In the genomic region with DNA sequence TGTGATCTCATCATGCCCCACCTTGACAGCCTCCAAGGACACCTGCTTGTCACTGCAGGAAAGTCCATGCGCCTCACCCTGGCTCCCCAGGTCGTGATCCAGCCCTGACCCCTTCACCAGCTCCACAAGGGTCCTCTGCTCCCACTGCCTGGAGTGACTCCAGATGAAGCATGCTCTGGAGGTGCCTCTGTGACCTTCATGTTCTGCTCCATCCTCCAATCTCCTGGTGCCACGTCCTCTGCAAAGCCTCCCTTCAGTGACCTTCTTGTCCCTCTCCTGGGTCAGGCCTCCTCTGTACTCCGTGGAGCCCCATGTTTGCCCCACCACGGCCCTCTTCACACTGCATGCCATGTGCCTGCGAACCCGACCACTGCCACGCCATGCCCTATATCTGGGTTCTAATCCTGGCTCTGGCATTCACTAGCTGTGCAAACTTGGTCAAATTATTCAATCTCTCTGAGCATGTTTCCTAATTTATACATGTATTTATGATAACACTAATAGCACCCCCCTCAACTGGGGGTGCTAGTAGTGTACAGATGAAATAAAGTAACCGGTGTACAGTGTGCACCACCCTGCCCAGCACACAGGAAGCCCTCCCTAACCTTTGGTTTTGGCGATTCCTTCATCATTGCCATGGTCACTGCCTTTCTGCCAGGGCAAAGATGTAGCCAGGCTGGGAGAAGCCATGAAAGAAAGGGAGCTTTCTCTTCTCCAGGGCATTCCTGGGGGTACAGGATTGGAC, we compare ENCODE assay signal across 8 cellular contexts.
DNase-seq lines count a peak whose midpoint lies in the region; ATAC-seq and TF ChIP-seq lines count a peak whose summit lies in the region.

No MANE protein-coding gene starts in this region.

- peak overlapping the region; percentile 52 for H3K4me2 ChIP-seq in GM23248 (ENCODE audit: unreplicated experiment)

- no peak overlapping the region for H3K27ac ChIP-seq in GM23248
- H3K27ac ChIP-seq in Peyer's patch = no peak overlapping the region

- H3K9ac ChIP-seq in GM23248 = no peak overlapping the region

- ATAC-seq in GM18498 (IDR thresholded peaks at IDR 0.05; ENCODE audit: unreplicated experiment) = peak; percentile 31

- TF ChIP-seq POLR2A in Peyer's patch (IDR thresholded peaks at IDR 0.05) = no peak

- H3K36me3 ChIP-seq in GM23248 (ENCODE audit: low read depth) = no peaks in the 10 kb centered on the region
- no peaks in the 10 kb centered on the region for H3K36me3 ChIP-seq in Peyer's patch

- 59 to 68% methylated on average over 9 to 10 of the region's 10 CpGs for WGBS in GM23248 (ENCODE audit: low coverage in 1 of 2, low lambda C conversion rate in 2 of 2, missing lambda C conversion rate in 2 of 2), 2 experiments

- H3K4me1 ChIP-seq in GM23248 (ENCODE audit: insufficient read depth) (peaks cover 7% of the 10 kb centered on the region; the same call in 1 of the 2 replicates), Peyer's patch (peaks cover 0 to 5% (median 3%) of the 10 kb centered on the region in 4 donors)

- H3K4me3 ChIP-seq in GM23248 (no peak overlapping the region), Peyer's patch (peak overlapping the region in 1 of 4 donors; percentile 29)

- no peak overlapping the region for H2AFZ ChIP-seq in GM23248

- H3K27me3 ChIP-seq in GM23248 (replicated peaks; ENCODE audit: insufficient read depth) (no peaks in the 10 kb centered on the region), Peyer's patch (no peaks in the 10 kb centered on the region)

- H3F3A ChIP-seq in GM23248 (ENCODE audit: insufficient read depth) = no peaks in the 10 kb centered on the region

- TF ChIP-seq CTCF in Peyer's patch (IDR thresholded peaks at IDR 0.05) = no peak

- in situ Hi-C loops in GM23248 (cut with MboI) = no loop called here

- H3K9me2 ChIP-seq in GM23248 (ENCODE audit: insufficient read depth) = no peaks in the 10 kb centered on the region

- H4K20me1 ChIP-seq in GM23248 (ENCODE audit: insufficient read depth) = no peaks in the 10 kb centered on the region

- no peaks in the 10 kb centered on the region for H3K79me2 ChIP-seq in GM23248 (ENCODE audit: insufficient read depth)

- DNase-seq in GM23248 (no peak), Peyer's patch (peak in 2 of 3 donors; percentile 42 to 48), mesenteric fat pad (ENCODE audit: low spot score) (peak; percentile 81), DMS153 (lab: John Stamatoyannopoulos, UW) (no peak), ureter (ENCODE audit: low spot score) (no peak), UCSD-AML1 (lab: John Stamatoyannopoulos, UW; ENCODE audit: unreplicated experiment) (no peak)
- DNase-seq in stimulated activated CD8-positive, alpha-beta memory T cell treated with anti-CD3 and anti-CD28 coated beads, Interleukin-4, amount 100 ng/mL, for 48 hours = no peak

- no peaks in the 10 kb centered on the region for H3K9me3 ChIP-seq in GM23248 (ENCODE audit: low read depth)
- H3K9me3 ChIP-seq in Peyer's patch = peaks cover 0 to 5% (median 0%) of the 10 kb centered on the region in 4 donors

Comparison
In these comparisons a context has a peak if more than half of its experiments do, and no peak if none do; other contexts are left out.
1. DNase-seq: peak in Peyer's patch (2 of 3) and mesenteric fat pad (single experiment); none in GM23248 (single experiment), stimulated activated CD8-positive, alpha-beta memory T cell treated with anti-CD3 and anti-CD28 coated beads, Interleukin-4, amount 100 ng/mL, for 48 hours (single experiment), DMS153 (single experiment), ureter (single experiment) and UCSD-AML1 (single experiment).